ENCODE assay signal across 11 cellular contexts in the genomic region with DNA sequence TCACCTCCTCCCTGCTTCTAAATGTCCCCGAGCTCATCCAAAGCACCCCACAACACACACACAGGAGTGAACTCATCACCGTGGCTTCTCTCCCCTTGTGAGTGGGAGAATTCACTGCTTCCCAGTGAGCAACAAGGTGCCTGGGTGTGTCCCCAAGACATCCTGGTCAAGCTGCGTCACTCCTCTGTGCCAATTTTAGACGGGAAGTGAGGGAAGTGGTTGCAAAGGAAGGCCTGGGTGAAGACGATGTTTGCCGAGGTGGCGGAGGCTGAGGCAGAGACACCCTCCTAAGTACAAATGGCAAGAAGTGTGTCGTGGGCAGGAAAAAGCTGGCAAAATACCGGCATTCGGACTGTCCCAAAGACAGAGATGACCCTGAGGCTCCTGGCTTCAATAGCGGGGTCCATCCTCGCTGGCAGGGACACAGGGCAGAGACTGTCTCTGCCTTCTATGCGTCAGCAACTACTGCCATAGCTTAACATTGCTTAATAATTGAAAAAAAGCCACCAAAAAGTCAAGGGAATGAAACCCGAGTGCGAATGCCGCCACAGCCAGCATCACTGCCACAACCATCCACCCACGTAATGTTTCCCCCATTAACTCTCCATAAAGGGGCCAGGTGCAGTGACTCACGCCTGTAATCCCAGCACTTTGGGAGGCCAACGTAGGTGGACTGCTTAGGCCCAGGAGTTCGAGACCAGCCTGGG.
A peak's percentile ranks its signal among the peaks of the same experiment; 100 is the strongest.
DNase-seq lines count a peak whose midpoint lies in the region; TF ChIP-seq lines count a peak whose summit lies in the region.
"Had no signal": no experiment of that assay in that cellular context is flagged by ENCODE, and none has a peak within 500 bp of the region (broad histone marks: within the 10 kb centered on the region; RNA-seq: fewer than 3 reads in every experiment).

No MANE protein-coding gene starts in this region.

- H3K4me1 ChIP-seq in SJCRH30 (peaks cover 11% of the 10 kb centered on the region), esophagus (ENCODE audit: control insufficient read depth in 2 of 2, insufficient read depth in 2 of 2, low read length in 1 of 2) (peaks cover 2 to 18% of the 10 kb centered on the region in 2 donors), parathyroid adenoma (peaks cover 3% of the 10 kb centered on the region)
- no peaks in the 10 kb centered on the region for H3K4me1 ChIP-seq in effector memory CD4-positive, alpha-beta T cell (ENCODE audit: control insufficient read depth, insufficient read depth, low read length, poor library complexity, severe bottlenecking)

- peaks cover 15% of the 10 kb centered on the region; the same call in 1 of the 2 replicates for H3K36me3 ChIP-seq in SJCRH30
- peaks cover 0 to 16% of the 10 kb centered on the region in 2 donors for H3K36me3 ChIP-seq in esophagus (ENCODE audit: control insufficient read depth in 2 of 2, insufficient read depth in 2 of 2, low read length in 1 of 2)
- no peaks in the 10 kb centered on the region for H3K36me3 ChIP-seq in parathyroid adenoma (ENCODE audit: control insufficient read depth, insufficient read depth, low read length)
- H3K36me3 ChIP-seq in effector memory CD4-positive, alpha-beta T cell (ENCODE audit: control insufficient read depth, insufficient read depth, low read length): peaks cover 18% of the 10 kb centered on the region

- 77 to 83% methylated on average over 20 of the region's 20 CpGs for WGBS in esophagus, 2 donors

- no peak for TF ChIP-seq CTCF in parathyroid adenoma (IDR thresholded peaks at IDR 0.05)

- H3K4me3 ChIP-seq in SJCRH30 (no peak overlapping the region), esophagus (ENCODE audit: low read depth in 1 of 2, low read length in 2 of 2) (no peak overlapping the region), parathyroid adenoma (ENCODE audit: low read depth, low read length) (no peak overlapping the region)
- no peak overlapping the region for H3K4me3 ChIP-seq in effector memory CD4-positive, alpha-beta T cell (ENCODE audit: insufficient read depth, low read depth, low read length, poor library complexity, severe bottlenecking)

- DNase-seq in CD1c-positive myeloid dendritic cell (ENCODE audit: extremely low spot score) (peak; percentile 35), SJCRH30 (no peak), inferior parietal cortex (ENCODE audit: extremely low spot score) (no peak)
- DNase-seq in activated CD8-positive, alpha-beta memory T cell treated with anti-CD3 and anti-CD28 coated beads, Interleukin-2, amount 50 U/mL, for 4 hours: no peak
- DNase-seq in effector memory CD4-positive, alpha-beta T cell: no peak
- DNase-seq in central memory CD4-positive, alpha-beta T cell: no peak
- DNase-seq: glutamatergic neuron, HCEC 1CT, T-helper 9 cell had no signal

- H3K27ac ChIP-seq in SJCRH30: peak overlapping the region; percentile 5; the same call in 1 of the 2 replicates
- peak overlapping the region; percentile 1 to 22 for H3K27ac ChIP-seq in esophagus (ENCODE audit: low read depth in 2 of 2, low read length in 1 of 2)
- H3K27ac ChIP-seq in parathyroid adenoma: peak overlapping the region; percentile 68
- H3K27ac ChIP-seq in effector memory CD4-positive, alpha-beta T cell (ENCODE audit: insufficient read depth, low read length, poor library complexity, severe bottlenecking): no peak overlapping the region

- H3K9ac ChIP-seq in parathyroid adenoma: no peak overlapping the region

- no peaks in the 10 kb centered on the region for H3K9me3 ChIP-seq in SJCRH30 (replicated peaks)
- no peaks in the 10 kb centered on the region for H3K9me3 ChIP-seq in esophagus (ENCODE audit: control insufficient read depth in 2 of 2, insufficient read depth in 1 of 2, low read depth in 1 of 2, low read length in 1 of 2)
- no peaks in the 10 kb centered on the region for H3K9me3 ChIP-seq in parathyroid adenoma (ENCODE audit: control insufficient read depth, low read length)
- H3K9me3 ChIP-seq in effector memory CD4-positive, alpha-beta T cell (ENCODE audit: control insufficient read depth, low read length): no peaks in the 10 kb centered on the region

- H3K79me2 ChIP-seq in parathyroid adenoma: peaks cover 66% of the 10 kb centered on the region

- H2AFZ ChIP-seq in parathyroid adenoma: no peak overlapping the region

- H3K4me2 ChIP-seq in parathyroid adenoma (ENCODE audit: low read length): no peak overlapping the region

- H3K27me3 ChIP-seq in SJCRH30: no peaks in the 10 kb centered on the region
- H3K27me3 ChIP-seq in esophagus (ENCODE audit: control insufficient read depth in 1 of 2, insufficient read depth in 2 of 2, low read length in 2 of 2): no peaks in the 10 kb centered on the region
- no peaks in the 10 kb centered on the region for H3K27me3 ChIP-seq in parathyroid adenoma (ENCODE audit: control insufficient read depth, insufficient read depth, low read length)
- H3K27me3 ChIP-seq in effector memory CD4-positive, alpha-beta T cell (replicated peaks; ENCODE audit: control insufficient read depth, insufficient read depth, low read length, poor library complexity, severe bottlenecking): no peaks in the 10 kb centered on the region
